ENCODE assay signal across 22 cellular contexts in genomic region chr4:124459922-124460301, GRCh38.
A peak's percentile ranks its signal among the peaks of the same experiment; 100 is the strongest.
DNase-seq lines count a peak whose midpoint lies in the region; ATAC-seq and TF ChIP-seq lines count a peak whose summit lies in the region.
"Had no signal": no experiment of that assay in that cellular context is flagged by ENCODE, and none has a peak within 500 bp of the region (broad histone marks: within the 10 kb centered on the region; RNA-seq: fewer than 3 reads in every experiment).

No MANE protein-coding gene starts in this region.

- H3K23me2 ChIP-seq in H9 (ENCODE audit: insufficient read length, low read depth, low read length, poor library complexity, severe bottlenecking), result no peaks in the 10 kb centered on the region

- no peak overlapping the region for H2BK20ac ChIP-seq in H9 (ENCODE audit: low read depth, low read length, poor library complexity, severe bottlenecking)

- H2BK120ac ChIP-seq in H9 (ENCODE audit: low read depth, low read length, poor library complexity, severe bottlenecking), result no peak overlapping the region

- H3K9ac ChIP-seq in H9 (ENCODE audit: extremely low read depth, insufficient read length, low read length) (no peak overlapping the region), neural progenitor cell (no peak overlapping the region)

- TF ChIP-seq POLR2A in tibial nerve (IDR thresholded peaks at IDR 0.05), result no peak

- no peak overlapping the region for H4K8ac ChIP-seq in H9 (replicated peaks; ENCODE audit: insufficient read length, low read depth, low read length)

- H2BK12ac ChIP-seq in H9 (ENCODE audit: insufficient read length, low read depth, low read length), result no peak overlapping the region

- H3K79me1 ChIP-seq in H9 (ENCODE audit: insufficient read depth, low read depth, low read length, poor library complexity, severe bottlenecking), result no peaks in the 10 kb centered on the region

- H3K4me3 ChIP-seq in fibroblast of villous mesenchyme (ENCODE audit: low read depth, low read length) (no peak overlapping the region), neural progenitor cell (no peak overlapping the region), WERI-Rb-1 (ENCODE audit: low read depth, low read length) (no peak overlapping the region), tibial nerve (no peak overlapping the region)
- H3K4me3 ChIP-seq: cardiac muscle cell, spleen had no signal

- H3K4me3 Mint-ChIP-seq in H9 (no peak overlapping the region), neural progenitor cell (peak overlapping the region; percentile 43)
- no peak overlapping the region for H3K4me3 Mint-ChIP-seq in stimulated activated effector memory CD8-positive, alpha-beta T cell treated with anti-CD3 and anti-CD28 coated beads, Interleukin-12 subunit alpha, Interleukin-12 subunit beta, amount 100 ng/mL, for 72 hours
- H3K4me3 Mint-ChIP-seq: memory B cell; stimulated activated naive CD8-positive, alpha-beta T cell treated with anti-CD3 and anti-CD28 coated beads, Interleukin-15, amount 100 ng/mL, for 72 hours had no signal

- TF ChIP-seq CTCF in H9 (conservative IDR thresholded peaks at IDR 0.05) (no peak), fibroblast of villous mesenchyme (IDR thresholded peaks at IDR 0.05; ENCODE audit: insufficient read depth, low read depth, low read length) (no peak), neural progenitor cell (IDR thresholded peaks at IDR 0.05) (no peak), WERI-Rb-1 (IDR thresholded peaks at IDR 0.05; ENCODE audit: low read depth, low read length) (no peak), tibial nerve (IDR thresholded peaks at IDR 0.05) (no peak)

- no peaks in the 10 kb centered on the region for H3K36me3 ChIP-seq in neural progenitor cell
- no peaks in the 10 kb centered on the region for H3K36me3 ChIP-seq in WERI-Rb-1
- H3K36me3 ChIP-seq in tibial nerve, result no peaks in the 10 kb centered on the region
- H3K36me3 ChIP-seq: BE2C, cardiac muscle cell, spleen had no signal

- no peak overlapping the region for H3K4ac ChIP-seq in H9 (ENCODE audit: low read depth, low read length)

- H3K27ac ChIP-seq in H9 (ENCODE audit: insufficient read length, low read depth, low read length) (peak overlapping the region; percentile 91), neural progenitor cell (peak overlapping the region; percentile 72), WERI-Rb-1 (no peak overlapping the region), tibial nerve (peak overlapping the region in 1 of 4 donors; percentile 40)
- H3K27ac ChIP-seq: cardiac muscle cell, spleen had no signal

- H3K56ac ChIP-seq in H9 (ENCODE audit: insufficient read length, low read depth, low read length), result no peak overlapping the region

- H3T11ph ChIP-seq in H9 (ENCODE audit: low read length), result no peak overlapping the region

- H3K23ac ChIP-seq in H9 (ENCODE audit: insufficient read length, low read depth, low read length), result no peak overlapping the region

- no peak overlapping the region for H2AFZ ChIP-seq in H9 (ENCODE audit: low read length)
- H2AFZ ChIP-seq in neural progenitor cell (replicated peaks), result no peak overlapping the region

- no peaks in the 10 kb centered on the region for H3K4me1 ChIP-seq in H9 (ENCODE audit: insufficient read depth, low read length)
- peaks cover 19% of the 10 kb centered on the region for H3K4me1 ChIP-seq in neural progenitor cell
- peaks cover 0 to 7% (median 0%) of the 10 kb centered on the region in 4 donors for H3K4me1 ChIP-seq in tibial nerve
- H3K4me1 ChIP-seq: BE2C, spleen had no signal

- H3K27me3 ChIP-seq in H9 (ENCODE audit: insufficient read depth, low read length), result no peaks in the 10 kb centered on the region
- no peaks in the 10 kb centered on the region for H3K27me3 ChIP-seq in neural progenitor cell
- no peaks in the 10 kb centered on the region for H3K27me3 ChIP-seq in WERI-Rb-1 (ENCODE audit: insufficient read depth, low read depth, severe bottlenecking)
- no peaks in the 10 kb centered on the region for H3K27me3 ChIP-seq in tibial nerve
- H3K27me3 ChIP-seq: BE2C, cardiac muscle cell, spleen had no signal

- H4K91ac ChIP-seq in H9 (ENCODE audit: insufficient read length, low read depth, low read length), result no peak overlapping the region

- H3K4me2 ChIP-seq in H9 (ENCODE audit: insufficient read depth, insufficient read length, low read length) (peak overlapping the region; percentile 13), neural progenitor cell (peak overlapping the region; percentile 64)

- H3K79me2 ChIP-seq in H9 (ENCODE audit: insufficient read depth, low read length), result no peaks in the 10 kb centered on the region
- H3K79me2 ChIP-seq in neural progenitor cell (ENCODE audit: low read depth), result no peaks in the 10 kb centered on the region

- no peak for ATAC-seq in GM18907 (IDR thresholded peaks at IDR 0.05; ENCODE audit: unreplicated experiment)
- ATAC-seq in stimulated activated effector memory CD8-positive, alpha-beta T cell treated with anti-CD3 and anti-CD28 coated beads, Interleukin-12 subunit alpha, Interleukin-12 subunit beta, amount 100 ng/mL, for 72 hours, result no peak
- ATAC-seq: Right ventricle myocardium inferior; stimulated activated naive CD8-positive, alpha-beta T cell treated with anti-CD3 and anti-CD28 coated beads, Interleukin-15, amount 100 ng/mL, for 72 hours had no signal

- peak overlapping the region; percentile 24 to 98 (median 93); a peak in 6 of 7 replicates for H3K27ac Mint-ChIP-seq in H9
- peak overlapping the region; percentile 88 for H3K27ac Mint-ChIP-seq in neural progenitor cell
- H3K27ac Mint-ChIP-seq in stimulated activated effector memory CD8-positive, alpha-beta T cell treated with anti-CD3 and anti-CD28 coated beads, Interleukin-12 subunit alpha, Interleukin-12 subunit beta, amount 100 ng/mL, for 72 hours, result no peak overlapping the region
- H3K27ac Mint-ChIP-seq: memory B cell; stimulated activated naive CD8-positive, alpha-beta T cell treated with anti-CD3 and anti-CD28 coated beads, Interleukin-15, amount 100 ng/mL, for 72 hours had no signal

- no CpG with 5 or more reads among the region's 5 CpGs for WGBS in H9 (ENCODE audit: extremely low coverage, insufficient read length, low lambda C conversion rate)
- 19 to 22% methylated on average over 5 of the region's 5 CpGs for WGBS in tibial nerve, 2 donors

- H4K5ac ChIP-seq in H9 (ENCODE audit: insufficient read length, low read depth, low read length), result no peak overlapping the region

- peak overlapping the region; percentile 62 for H3K18ac ChIP-seq in H9 (ENCODE audit: insufficient read length, low read depth, low read length)

- DNase-seq in H9 (peak; percentile 34), astrocyte of the hippocampus (ENCODE audit: low read depth, low spot score) (peak; percentile 10), fibroblast of villous mesenchyme (ENCODE audit: low read depth) (peak; percentile 57), neural progenitor cell (ENCODE audit: low spot score) (peak; percentile 76), WERI-Rb-1 (no peak), tibial nerve (ENCODE audit: low spot score in 2 of 2) (no peak)
- no peak for DNase-seq in stimulated activated effector memory CD8-positive, alpha-beta T cell treated with anti-CD3 and anti-CD28 coated beads, Interleukin-12 subunit alpha, Interleukin-12 subunit beta, amount 100 ng/mL, for 72 hours (ENCODE audit: low spot score in 2 of 2)
- DNase-seq: activated CD4-positive, alpha-beta T cell treated with anti-CD3 and anti-CD28 coated beads for 1 hour; BE2C; DMS 273 treated with DMSO at 0.1 percent for 48 hours; GOT3; NCI-H1092 treated with DMSO at 0.1 percent for 48 hours; NCI-H2171; NK-92 treated with Interleukin-12 subunit alpha and Interleukin-12 subunit beta, amount 100 ng/mL, for 24 hours; nucleus accumbens; spleen; stimulated activated naive CD8-positive, alpha-beta T cell treated with anti-CD3 and anti-CD28 coated beads, Interleukin-15, amount 100 ng/mL, for 72 hours; T-helper 2 cell had no signal

- H2BK15ac ChIP-seq in H9 (ENCODE audit: low read depth, low read length), result no peak overlapping the region

- H3K9me3 ChIP-seq in H9 (ENCODE audit: control insufficient read depth, low read depth, low read length), result peaks cover 9% of the 10 kb centered on the region
- peaks cover 13% of the 10 kb centered on the region for H3K9me3 ChIP-seq in neural progenitor cell (ENCODE audit: low read depth)
- peaks cover 6% of the 10 kb centered on the region for H3K9me3 ChIP-seq in WERI-Rb-1 (ENCODE audit: severe bottlenecking)
- H3K9me3 ChIP-seq in tibial nerve, result peaks cover 0 to 28% (median 8%) of the 10 kb centered on the region in 4 donors
- H3K9me3 ChIP-seq: BE2C had no signal

- H2AK5ac ChIP-seq in H9 (ENCODE audit: insufficient read length, low read length), result no peak overlapping the region

- H3K36me3 Mint-ChIP-seq in H9 (ENCODE audit: insufficient read depth in 1 of 3, low read depth in 3 of 3) (peaks cover 26 to 34% (median 27%) of the 10 kb centered on the region in 3 experiments), neural progenitor cell (peaks cover 6% of the 10 kb centered on the region)
- no peaks in the 10 kb centered on the region for H3K36me3 Mint-ChIP-seq in stimulated activated effector memory CD8-positive, alpha-beta T cell treated with anti-CD3 and anti-CD28 coated beads, Interleukin-12 subunit alpha, Interleukin-12 subunit beta, amount 100 ng/mL, for 72 hours
- H3K36me3 Mint-ChIP-seq: memory B cell had no signal

- no peak overlapping the region for H2BK5ac ChIP-seq in H9 (ENCODE audit: insufficient read length, low read length)

- H3K14ac ChIP-seq in H9 (ENCODE audit: insufficient read depth, low read length), result no peak overlapping the region

- TF ChIP-seq EP300 in tibial nerve (IDR thresholded peaks at IDR 0.05), result no peak

- H3K4me1 Mint-ChIP-seq in H9 (peaks cover 31 to 33% of the 10 kb centered on the region in 2 experiments), neural progenitor cell (peaks cover 19% of the 10 kb centered on the region)
- H3K4me1 Mint-ChIP-seq in stimulated activated effector memory CD8-positive, alpha-beta T cell treated with anti-CD3 and anti-CD28 coated beads, Interleukin-12 subunit alpha, Interleukin-12 subunit beta, amount 100 ng/mL, for 72 hours, result no peaks in the 10 kb centered on the region
- H3K4me1 Mint-ChIP-seq: memory B cell; stimulated activated naive CD8-positive, alpha-beta T cell treated with anti-CD3 and anti-CD28 coated beads, Interleukin-15, amount 100 ng/mL, for 72 hours had no signal

- H3K9me3 Mint-ChIP-seq in H9 (peaks cover 32 to 33% of the 10 kb centered on the region in 2 experiments), neural progenitor cell (peaks cover 33% of the 10 kb centered on the region)
- peaks cover 15% of the 10 kb centered on the region for H3K9me3 Mint-ChIP-seq in stimulated activated effector memory CD8-positive, alpha-beta T cell treated with anti-CD3 and anti-CD28 coated beads, Interleukin-12 subunit alpha, Interleukin-12 subunit beta, amount 100 ng/mL, for 72 hours

- H3F3A ChIP-seq in neural progenitor cell (ENCODE audit: low read depth), result peaks cover 23% of the 10 kb centered on the region

- H3K27me3 Mint-ChIP-seq in H9 (ENCODE audit: low read depth) (peaks cover 3% of the 10 kb centered on the region; the same call in 1 of the 2 replicates), neural progenitor cell (ENCODE audit: insufficient read depth, low read depth) (peaks cover 4% of the 10 kb centered on the region)
- H3K27me3 Mint-ChIP-seq: memory B cell; stimulated activated naive CD8-positive, alpha-beta T cell treated with anti-CD3 and anti-CD28 coated beads, Interleukin-15, amount 100 ng/mL, for 72 hours had no signal

- no peaks in the 10 kb centered on the region for H4K20me1 ChIP-seq in H9 (ENCODE audit: control insufficient read depth, insufficient read depth, insufficient read length)
- H4K20me1 ChIP-seq in neural progenitor cell (ENCODE audit: low read depth), result no peaks in the 10 kb centered on the region

Comparison
In these comparisons a context has a peak if more than half of its experiments do, and no peak if none do; other contexts are left out.
1. DNase-seq: peak in H9 (single experiment), astrocyte of the hippocampus (single experiment), fibroblast of villous mesenchyme (single experiment) and neural progenitor cell (single experiment); none in stimulated activated effector memory CD8-positive, alpha-beta T cell treated with anti-CD3 and anti-CD28 coated beads, Interleukin-12 subunit alpha, Interleukin-12 subunit beta, amount 100 ng/mL, for 72 hours (0 of 2), WERI-Rb-1 (single experiment) and tibial nerve (0 of 2).